Comparison of ENCODE assay signal across 13 cellular contexts in the genomic region with DNA sequence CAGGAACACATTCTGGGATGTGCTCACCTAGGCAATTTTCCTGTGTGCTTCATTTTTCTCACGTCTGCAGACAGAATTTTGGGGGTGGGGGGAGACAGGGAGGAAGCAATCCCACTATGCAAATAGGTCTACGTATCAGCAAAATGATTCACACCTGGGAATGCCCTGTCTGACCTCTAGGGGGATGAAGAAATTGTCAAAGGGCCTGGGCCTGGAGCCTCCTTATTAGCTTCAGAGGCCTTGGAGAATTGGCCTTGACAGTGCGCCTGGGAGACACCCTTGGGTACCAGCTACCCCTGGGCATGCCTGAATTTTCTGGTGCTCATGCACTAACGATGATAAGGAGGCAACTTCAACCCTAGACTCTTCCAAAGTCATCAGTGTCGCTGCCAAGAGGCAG.
A peak's percentile ranks its signal among the peaks of the same experiment; 100 is the strongest.
DNase-seq lines count a peak whose midpoint lies in the region; ATAC-seq and TF ChIP-seq lines count a peak whose summit lies in the region.
"Had no signal": no experiment of that assay in that cellular context is flagged by ENCODE, and none has a peak within 500 bp of the region (broad histone marks: within the 10 kb centered on the region; RNA-seq: fewer than 3 reads in every experiment).

No MANE protein-coding gene starts in this region.

- H3K9ac ChIP-seq in endodermal cell (ENCODE audit: extremely low read depth, low read length, poor library complexity, severe bottlenecking), result no peak overlapping the region

- no peaks in the 10 kb centered on the region for H3K4me1 ChIP-seq in endodermal cell (ENCODE audit: control insufficient read depth, insufficient read depth, low read length)

- H3K9me3 ChIP-seq in endodermal cell (ENCODE audit: control insufficient read depth, low read length), result no peaks in the 10 kb centered on the region

- in situ Hi-C loops in ACHN (cut with HindIII; ENCODE audit: low pct_ligation_motif_present, low pct_unique_long_range_greater_than_20kb, low sequenced_read_pairs), result no loop called here

- H3K9me3 Mint-ChIP-seq in endodermal cell, result no peaks in the 10 kb centered on the region
- no peaks in the 10 kb centered on the region for H3K9me3 Mint-ChIP-seq in activated CD8-positive, alpha-beta memory T cell treated with anti-CD3 and anti-CD28 coated beads, Interleukin-2, amount 10 ng/mL, durations not matched to agents 7 days and 5 days (ENCODE audit: low read depth)
- H3K9me3 Mint-ChIP-seq: activated naive CD4-positive, alpha-beta T cell treated with anti-CD3 and anti-CD28 coated beads, Interleukin-2, amount 50 U/mL, for 24 hours had no signal

- no peaks in the 10 kb centered on the region for H3K36me3 ChIP-seq in endodermal cell (ENCODE audit: control insufficient read depth, insufficient read depth, low read length)

- DNase-seq in ACHN (peak; percentile 1), HT-29 (ENCODE audit: low spot score) (peak; percentile 1), endodermal cell (peak; percentile 78), epidermal melanocyte (ENCODE audit: insufficient read length, low spot score) (no peak), T-helper 1 cell (no peak)
- no peak for DNase-seq in activated CD8-positive, alpha-beta memory T cell treated with anti-CD3 and anti-CD28 coated beads, Interleukin-2, amount 10 ng/mL, durations not matched to agents 7 days and 5 days
- no peak for DNase-seq in activated CD4-positive, alpha-beta T cell treated with anti-CD3 and anti-CD28 coated beads for 4 hours
- DNase-seq: activated CD8-positive, alpha-beta memory T cell treated with anti-CD3 and anti-CD28 coated beads for 24 hours; GF-D8; naive thymus-derived CD8-positive, alpha-beta T cell had no signal

- H3K4me3 ChIP-seq in endodermal cell (ENCODE audit: low read length), result no peak overlapping the region

- H3K27me3 Mint-ChIP-seq in endodermal cell (ENCODE audit: insufficient read depth), result no peaks in the 10 kb centered on the region
- H3K27me3 Mint-ChIP-seq in activated CD8-positive, alpha-beta memory T cell treated with anti-CD3 and anti-CD28 coated beads, Interleukin-2, amount 10 ng/mL, durations not matched to agents 7 days and 5 days, result no peaks in the 10 kb centered on the region

- peak; percentile 80 for TF ChIP-seq CTCF in endodermal cell (conservative IDR thresholded peaks at IDR 0.05)

- no peaks in the 10 kb centered on the region for H3K36me3 Mint-ChIP-seq in endodermal cell (ENCODE audit: low read depth)
- H3K36me3 Mint-ChIP-seq in activated CD8-positive, alpha-beta memory T cell treated with anti-CD3 and anti-CD28 coated beads, Interleukin-2, amount 10 ng/mL, durations not matched to agents 7 days and 5 days, result no peaks in the 10 kb centered on the region
- H3K36me3 Mint-ChIP-seq: activated naive CD4-positive, alpha-beta T cell treated with anti-CD3 and anti-CD28 coated beads, Interleukin-2, amount 50 U/mL, for 24 hours; naive thymus-derived CD8-positive, alpha-beta T cell had no signal

- H3K4me1 Mint-ChIP-seq in endodermal cell, result peaks cover 7% of the 10 kb centered on the region
- H3K4me1 Mint-ChIP-seq in activated CD8-positive, alpha-beta memory T cell treated with anti-CD3 and anti-CD28 coated beads, Interleukin-2, amount 10 ng/mL, durations not matched to agents 7 days and 5 days, result no peaks in the 10 kb centered on the region
- H3K4me1 Mint-ChIP-seq: activated naive CD4-positive, alpha-beta T cell treated with anti-CD3 and anti-CD28 coated beads, Interleukin-2, amount 50 U/mL, for 24 hours; B cell; naive thymus-derived CD8-positive, alpha-beta T cell had no signal

- H3K27me3 ChIP-seq in endodermal cell (ENCODE audit: control insufficient read depth, insufficient read depth, low read length, poor library complexity, severe bottlenecking), result no peaks in the 10 kb centered on the region

- 90 to 100% methylated on average over 1 to 5 of the region's 5 CpGs for WGBS in endodermal cell (ENCODE audit: insufficient coverage in 1 of 2, insufficient read length in 1 of 2), 2 experiments

- ATAC-seq in GM18867 (IDR thresholded peaks at IDR 0.05; ENCODE audit: unreplicated experiment), result peak; percentile 46
- no peak for ATAC-seq in activated CD8-positive, alpha-beta memory T cell treated with anti-CD3 and anti-CD28 coated beads, Interleukin-2, amount 10 ng/mL, durations not matched to agents 7 days and 5 days
- ATAC-seq: naive thymus-derived CD8-positive, alpha-beta T cell had no signal

- no peak overlapping the region for H3K4me3 Mint-ChIP-seq in endodermal cell
- no peak overlapping the region for H3K4me3 Mint-ChIP-seq in activated CD8-positive, alpha-beta memory T cell treated with anti-CD3 and anti-CD28 coated beads, Interleukin-2, amount 10 ng/mL, durations not matched to agents 7 days and 5 days
- H3K4me3 Mint-ChIP-seq: activated naive CD4-positive, alpha-beta T cell treated with anti-CD3 and anti-CD28 coated beads, Interleukin-2, amount 50 U/mL, for 24 hours; B cell; naive thymus-derived CD8-positive, alpha-beta T cell had no signal

- no peak overlapping the region for H3K27ac Mint-ChIP-seq in endodermal cell
- no peak overlapping the region for H3K27ac Mint-ChIP-seq in activated CD8-positive, alpha-beta memory T cell treated with anti-CD3 and anti-CD28 coated beads, Interleukin-2, amount 10 ng/mL, durations not matched to agents 7 days and 5 days
- H3K27ac Mint-ChIP-seq: activated naive CD4-positive, alpha-beta T cell treated with anti-CD3 and anti-CD28 coated beads, Interleukin-2, amount 50 U/mL, for 24 hours; B cell; naive thymus-derived CD8-positive, alpha-beta T cell had no signal

- CTCF ChIA-PET in activated CD8-positive, alpha-beta memory T cell treated with anti-CD3 and anti-CD28 coated beads, Interleukin-2, amount 10 ng/mL, durations not matched to agents 7 days and 5 days (lab: Charles Lee), result no interaction called here

- H3K27ac ChIP-seq in endodermal cell (ENCODE audit: low read depth, low read length), result no peak overlapping the region

Comparison
In these comparisons a context has a peak if more than half of its experiments do, and no peak if none do; other contexts are left out.
1. DNase-seq: peak in ACHN (single experiment), HT-29 (single experiment) and endodermal cell (single experiment); none in epidermal melanocyte (single experiment), activated CD8-positive, alpha-beta memory T cell treated with anti-CD3 and anti-CD28 coated beads, Interleukin-2, amount 10 ng/mL, durations not matched to agents 7 days and 5 days (single experiment), activated CD4-positive, alpha-beta T cell treated with anti-CD3 and anti-CD28 coated beads for 4 hours (0 of 2) and T-helper 1 cell (0 of 5).